Comparison of ENCODE assay signal across 8 cellular contexts in the genomic region with DNA sequence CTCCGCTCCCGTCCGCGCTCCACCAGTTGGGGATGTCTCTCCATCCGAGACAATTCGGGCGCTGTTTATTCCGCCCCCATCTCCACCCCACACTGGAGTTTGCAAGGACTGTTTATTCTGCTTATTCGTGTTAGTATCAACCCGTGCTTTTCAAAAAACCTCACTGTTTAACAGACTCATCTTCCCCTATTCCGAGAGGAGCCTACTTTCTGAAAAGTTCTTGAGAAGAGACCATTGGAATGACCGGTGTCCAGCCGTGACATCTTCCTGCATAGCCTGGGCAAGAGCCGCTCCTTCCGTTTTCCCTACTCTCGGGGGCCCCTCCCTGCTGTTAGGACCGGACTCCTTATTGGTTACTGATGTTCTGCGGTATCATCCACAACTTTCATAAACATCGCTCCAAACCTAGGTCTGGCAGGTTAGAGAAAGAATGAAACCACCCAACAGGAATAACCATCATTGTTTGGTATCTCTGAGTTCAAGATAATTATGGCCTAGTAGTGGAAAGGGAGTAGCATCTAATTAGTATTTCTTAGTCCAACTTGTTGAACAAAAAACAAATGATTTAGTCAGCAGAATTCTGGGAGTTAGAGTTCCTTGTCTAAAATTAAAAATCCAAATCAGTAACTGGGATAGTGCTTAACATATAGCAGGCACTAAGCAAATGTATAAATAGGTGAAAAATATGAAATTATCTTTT. TPM values are rescaled to one million over a fixed set of nuclear protein-coding genes. Genes with fewer than 3 reads are reported as not detected.
DNase-seq lines count a peak whose midpoint lies in the region; ATAC-seq and TF ChIP-seq lines count a peak whose summit lies in the region.

No MANE protein-coding gene starts in this region.

- no peaks in the 10 kb centered on the region for H3K36me3 ChIP-seq in iPS-18a (ENCODE audit: control insufficient read depth, low read depth, low read length)
- H3K36me3 ChIP-seq in gastrocnemius medialis = peaks cover 0 to 6% of the 10 kb centered on the region in 2 donors

- peak overlapping the region; percentile 78 for H3K9ac ChIP-seq in iPS-18a (ENCODE audit: low read length)

- peak; percentile 18 for ATAC-seq in HG02623 (IDR thresholded peaks at IDR 0.05; ENCODE audit: unreplicated experiment)
- ATAC-seq in gastrocnemius medialis = peak; percentile 79 to 86

- H3K27me3 ChIP-seq in iPS-18a (ENCODE audit: control insufficient read depth, insufficient read depth, low read length) = peaks cover 9% of the 10 kb centered on the region
- H3K27me3 ChIP-seq in gastrocnemius medialis = no peaks in the 10 kb centered on the region

- POLR2A ChIA-PET in GM10248 (lab: Yijun Ruan, JAX) = no interaction called here

- TF ChIP-seq POLR2A in gastrocnemius medialis (IDR thresholded peaks at IDR 0.05) = peak in 1 of 2 donors; percentile 24

- H3K4me3 ChIP-seq in cardiac fibroblast (replicated peaks in 1 of 2; ENCODE audit: low read depth in 2 of 2, low read length in 2 of 2) (peak overlapping the region; percentile 88 to 95), iPS-18a (ENCODE audit: low read length) (peak overlapping the region; percentile 96), gastrocnemius medialis (peak overlapping the region; percentile 88 to 98 (median 91))

- no peaks in the 10 kb centered on the region for H3K9me3 ChIP-seq in iPS-18a (ENCODE audit: control insufficient read depth, low read depth, low read length)
- no peaks in the 10 kb centered on the region for H3K9me3 ChIP-seq in gastrocnemius medialis

- TF ChIP-seq CTCF in GM10248 (IDR thresholded peaks at IDR 0.05; ENCODE audit: control extremely low read depth, extremely low read depth, low read depth, missing control alignments) (no peak), cardiac fibroblast (IDR thresholded peaks at IDR 0.05; ENCODE audit: low read depth, low read length) (no peak), gastrocnemius medialis (IDR thresholded peaks at IDR 0.05 in 4 of 5, conservative IDR thresholded peaks at IDR 0.05 in 1 of 5) (no peak)

- peak; percentile 39 for DNase-seq in GM10248 (ENCODE audit: extremely low spot score)
- peak; percentile 48 for DNase-seq in NCI-H146 treated with DMSO at 0.1 percent for 48 hours (lab: John Stamatoyannopoulos, UW; ENCODE audit: unreplicated experiment)
- DNase-seq in T-helper 2 cell = peak in 4 of 5 experiments; percentile 16 to 67 (median 26)
- DNase-seq in cardiac fibroblast (ENCODE audit: low read depth in 2 of 2) = peak; percentile 89 to 90
- DNase-seq in gastrocnemius medialis = peak; percentile 65 to 80
- no peak for DNase-seq in GM19240 (ENCODE audit: insufficient read length, low spot score)

- in situ Hi-C loops in gastrocnemius medialis (cut with MboI; ENCODE audit: low sequenced_read_pairs in 4 of 4) = loop anchor here in 3 of 4 donors (5.0 to 10.0 kb wide), 3 partner anchors 50 to 158 kb away; a partner anchor contains a TSS

- intact Hi-C loops in gastrocnemius medialis (cut with DNase I; ENCODE audit: low total_unique reads) = loop anchor here (5.0 to 10.0 kb wide), 3 partner anchors 150 to 348 kb away; a partner anchor contains a TSS

- CTCF ChIA-PET in GM10248 (lab: Yijun Ruan, JAX) = interaction anchor here (0.6 to 2.0 kb wide), 3 partner anchors 16 to 50 kb away, joined by 3 to 5 read pairs (median 4); no protein-coding TSS in a partner anchor

- H3K27ac ChIP-seq in iPS-18a (ENCODE audit: low read length) (peak overlapping the region; percentile 60), gastrocnemius medialis (peak overlapping the region; percentile 91 to 98 (median 96))

- H3K4me1 ChIP-seq in iPS-18a (ENCODE audit: control insufficient read depth, low read depth, low read length) = peaks cover 2% of the 10 kb centered on the region
- H3K4me1 ChIP-seq in gastrocnemius medialis = peaks cover 5 to 14% of the 10 kb centered on the region in 2 donors

RNA-seq across cellular contexts. Expression of a gene that starts 0.8 kb away (rescaled TPM):
- 10 to 100 TPM; 18.4 to 39.4 (median 24.3) TPM for total RNA-seq in gastrocnemius medialis

RNA-seq across cellular contexts. Expression of a gene that starts 34.6 kb away (rescaled TPM):
- total RNA-seq in gastrocnemius medialis = under 1 TPM in 1 of 4 donors, not detected in 3; 0.07 TPM

RNA-seq across cellular contexts. Expression of a gene that starts 55.2 kb away (rescaled TPM):
- 10 to 100 TPM; 13.8 to 17.1 (median 15.7) TPM for total RNA-seq in gastrocnemius medialis
